In genomic region chr16:24729243-24729966, GRCh38 we compare ENCODE assay signal across 8 cellular contexts. TPM values are rescaled to one million over a fixed set of nuclear protein-coding genes. Genes with fewer than 3 reads are reported as not detected.
DNase-seq lines count a peak whose midpoint lies in the region; ATAC-seq and TF ChIP-seq lines count a peak whose summit lies in the region.

Gene TNRC6A, plus strand, starts transcription at chr16:24729651. Its CDS starts 191 bp downstream, at chr16:24729842.

- H3K4me1 ChIP-seq in OCI-LY7 (ENCODE audit: insufficient read depth, low read length, poor library complexity, severe bottlenecking): peaks cover 24% of the 10 kb centered on the region

- H2AFZ ChIP-seq in OCI-LY7 (ENCODE audit: low read length): peak within 1 kb of the TSS; percentile 97

- DNase-seq in Caki2 (ENCODE audit: low read depth) (peak; percentile 89), HUDEP-2 (lab: John Stamatoyannopoulos, UW; ENCODE audit: unreplicated experiment in 76 of 76) (peak in 75 of 76 experiments; percentile 16 to 88 (median 77)), OCI-LY7 (ENCODE audit: low spot score) (peak; percentile 90), activated T-cell treated with anti-CD3 and anti-CD28 coated beads for 48 hours (ENCODE audit: low read depth) (peak; percentile 83), epithelial cell of proximal tubule (ENCODE audit: low read depth) (no peak), mucosa of gallbladder (ENCODE audit: low spot score) (peak; percentile 84)
- DNase-seq in stimulated activated CD8-positive, alpha-beta memory T cell treated with anti-CD3 and anti-CD28 coated beads, Interleukin-4, amount 100 ng/mL, for 4 hours (ENCODE audit: low read depth in 2 of 2, low spot score in 1 of 2): peak; percentile 58 to 62

- POLR2A ChIA-PET in OCI-LY7 (lab: Charles Lee): interaction anchor here (0.6 to 0.9 kb wide), 6 partner anchors 42 to 709 kb away, joined by 3 to 6 read pairs (median 4); no protein-coding TSS in a partner anchor

- no peaks in the 10 kb centered on the region for H3K9me2 ChIP-seq in OCI-LY7 (ENCODE audit: insufficient read depth, low read length)

- peak within 1 kb of the TSS; percentile 92 for H3K4me2 ChIP-seq in OCI-LY7 (ENCODE audit: low read length)

- peak; percentile 87 for ATAC-seq in GM21367 (IDR thresholded peaks at IDR 0.05; ENCODE audit: unreplicated experiment)

- TF ChIP-seq CTCF in OCI-LY7 (conservative IDR thresholded peaks at IDR 0.05; ENCODE audit: low read length) (no peak), epithelial cell of proximal tubule (conservative IDR thresholded peaks at IDR 0.05; ENCODE audit: low read depth, low read length) (no peak)

- BruUV-seq in OCI-LY7 (replicated peaks; lab: Mats Ljungman, UMichigan): no TSS peak

- peaks cover 35% of the 10 kb centered on the region for H3K36me3 ChIP-seq in OCI-LY7 (ENCODE audit: insufficient read depth, low read length)

- in situ Hi-C loops in Caki2 (cut with HindIII; ENCODE audit: low pct_unique_long_range_greater_than_20kb, low sequenced_read_pairs): no loop called here

- peak within 1 kb of the TSS; percentile 95 for H3K4me3 ChIP-seq in OCI-LY7 (ENCODE audit: low read depth, low read length, poor library complexity, severe bottlenecking)
- peak within 1 kb of the TSS; percentile 90 for H3K4me3 ChIP-seq in epithelial cell of proximal tubule (ENCODE audit: low read depth, low read length)

- no peaks in the 10 kb centered on the region for H3K9me3 ChIP-seq in OCI-LY7 (ENCODE audit: low read length)

- H4K20me1 ChIP-seq in OCI-LY7 (ENCODE audit: insufficient read depth, low read length): peaks cover 18% of the 10 kb centered on the region

- intact Hi-C loops in OCI-LY7 (cut with micrococcal nuclease; ENCODE audit: unreplicated experiment): no loop called here

- CTCF ChIA-PET in OCI-LY7 (lab: Charles Lee; ENCODE audit: unreplicated experiment): no interaction called here

- H3K27ac ChIP-seq in OCI-LY7 (ENCODE audit: low read depth, low read length, poor library complexity, severe bottlenecking): peak within 1 kb of the TSS; percentile 80

- peaks cover 52% of the 10 kb centered on the region for H3K79me2 ChIP-seq in OCI-LY7 (ENCODE audit: insufficient read depth, low read depth, low read length)

RNA-seq across cellular contexts. Expression of gene TNRC6A, which starts in this region (rescaled TPM):
- total RNA-seq in Caki2 (2014; rRNA removed; shearing (Covaris generic); ENCODE audit: low replicate concordance): 6.2 and 12.2 TPM in 2 replicates
- total RNA-seq in OCI-LY7 (2014; rRNA removed; shearing (Covaris generic)): 38.1 and 45.2 TPM in 2 replicates
- total RNA-seq in OCI-LY7 (2022): 60.3 and 64.3 TPM in 2 replicates
- 13.6 and 29.5 TPM in 2 replicates for total RNA-seq in epithelial cell of proximal tubule
- total RNA-seq in mucosa of gallbladder: 46.1 TPM
